Comparison of ENCODE assay signal across 1 cellular context in genomic region chr10:30422296-30422695, GRCh38.
TF ChIP-seq lines count a peak whose summit lies in the region.

No MANE protein-coding gene starts in this region.

TF ChIP-seq in IMR-90, 13 proteins besides CTCF, POLR2A, EP300 and RAD21:
- no peak for TF ChIP-seq FOS (IDR thresholded peaks at IDR 0.05; ENCODE audit: low read depth, low read length)
- no peak for TF ChIP-seq BHLHE40 (IDR thresholded peaks at IDR 0.05; ENCODE audit: low read depth, low read length)
- TF ChIP-seq CEBPB (IDR thresholded peaks at IDR 0.05; ENCODE audit: low read depth, low read length), result no peak
- TF ChIP-seq RFX5 (IDR thresholded peaks at IDR 0.05; ENCODE audit: low read depth, low read length), result no peak
- no peak for TF ChIP-seq SMC3 (IDR thresholded peaks at IDR 0.05; ENCODE audit: low read depth, low read length)
- no peak for TF ChIP-seq USF2 (IDR thresholded peaks at IDR 0.05; ENCODE audit: low read depth, low read length)
- no peak for TF ChIP-seq ELK1 (IDR thresholded peaks at IDR 0.05; ENCODE audit: borderline replicate concordance, low read depth, low read length)
- TF ChIP-seq CHD1 (IDR thresholded peaks at IDR 0.05; ENCODE audit: low read depth, low read length), result no peak
- TF ChIP-seq MXI1 (IDR thresholded peaks at IDR 0.05; ENCODE audit: borderline replicate concordance, low read depth, low read length), result no peak
- TF ChIP-seq MAZ (IDR thresholded peaks at IDR 0.05; ENCODE audit: borderline replicate concordance, low read depth, low read length), result no peak
- no peak for TF ChIP-seq RCOR1 (IDR thresholded peaks at IDR 0.05; ENCODE audit: insufficient replicate concordance, low read length)
- no peak for TF ChIP-seq NFE2L2 (IDR thresholded peaks at IDR 0.05; ENCODE audit: low read depth, low read length)
- TF ChIP-seq MAFK (IDR thresholded peaks at IDR 0.05; ENCODE audit: low read depth, low read length), result no peak
